ENCODE assay signal across 1 cellular context in genomic region chr18:76565238-76566173, GRCh38.
TF ChIP-seq lines count a peak whose summit lies in the region.

No MANE protein-coding gene starts in this region.

TF ChIP-seq in Ishikawa, 13 proteins besides CTCF, POLR2A, EP300 and RAD21 (continued from another document):
- TF ChIP-seq REST (IDR thresholded peaks at IDR 0.05; ENCODE audit: low read depth) (no peak), FOXM1 (IDR thresholded peaks at IDR 0.05; ENCODE audit: borderline replicate concordance, low read depth) (no peak), CREB1 (IDR thresholded peaks at IDR 0.05; ENCODE audit: low read depth) (no peak), EGR1 (IDR thresholded peaks at IDR 0.05) (0 out of 2 replicates have a peak, but pooled peaks have one; percentile 35)
